ENCODE assay signal across 8 cellular contexts in the genomic region with DNA sequence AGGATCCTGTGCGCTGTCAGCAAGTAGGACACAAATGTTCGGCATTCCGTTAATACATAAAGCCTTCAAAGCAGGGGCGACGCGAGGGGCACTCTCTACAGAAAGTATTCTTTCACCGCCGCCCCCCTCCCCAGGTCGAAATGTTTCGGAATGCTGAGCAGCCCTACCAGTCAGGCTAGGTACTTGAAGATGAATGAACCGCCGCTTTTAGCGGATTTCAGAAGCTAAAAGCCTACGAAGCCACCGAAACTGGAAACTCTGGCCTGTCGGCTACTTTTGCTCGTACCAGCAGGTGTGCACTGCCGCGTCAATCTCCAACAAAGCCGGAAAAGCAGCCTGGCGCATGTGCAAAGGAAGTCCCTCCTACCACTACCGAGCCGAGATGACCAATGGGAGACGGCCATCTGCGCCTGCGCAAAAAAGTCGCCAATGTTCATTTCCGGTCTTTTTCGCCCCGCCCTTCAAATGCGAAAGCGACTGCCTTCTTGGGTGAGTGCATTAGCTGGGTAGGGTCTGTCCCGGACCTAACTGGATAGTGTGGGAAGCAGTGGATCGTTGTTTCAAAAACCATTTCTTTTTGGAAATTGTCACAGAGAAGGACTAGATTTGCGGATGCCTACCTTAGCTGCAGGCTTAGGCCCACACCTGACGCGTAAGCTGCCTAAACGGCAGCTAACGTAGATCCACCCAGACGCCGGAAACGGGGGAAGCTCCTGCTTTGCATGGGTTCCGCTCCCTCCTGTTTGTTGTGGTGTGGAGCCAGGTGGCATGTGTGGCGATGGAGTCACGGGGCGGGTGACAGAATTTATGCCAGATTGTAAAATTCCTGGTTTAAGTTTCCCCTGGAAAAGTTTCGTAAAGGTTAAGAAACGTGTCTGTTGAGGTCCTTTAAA. TPM values are rescaled to one million over a fixed set of nuclear protein-coding genes. Genes with fewer than 3 reads are reported as not detected.
DNase-seq lines count a peak whose midpoint lies in the region; ATAC-seq and TF ChIP-seq lines count a peak whose summit lies in the region.

A gene (minus strand): TSS at position 301 of the 893 bp plus-strand sequence. CDS start 534 bp downstream, outside the sequence.

- H3K36me3 Mint-ChIP-seq in CD4-positive, CD25-positive, alpha-beta regulatory T cell = peaks cover 16% of the 10 kb centered on the region
- peaks cover 21% of the 10 kb centered on the region for H3K36me3 Mint-ChIP-seq in activated CD8-positive, alpha-beta memory T cell treated with anti-CD3 and anti-CD28 coated beads, Interleukin-2, amount 10 ng/mL, durations not matched to agents 7 days and 5 days

- H3K4me1 Mint-ChIP-seq in CD4-positive, CD25-positive, alpha-beta regulatory T cell = peaks cover 34 to 61% (median 48%) of the 10 kb centered on the region in 4 donors
- peaks cover 49% of the 10 kb centered on the region for H3K4me1 Mint-ChIP-seq in activated CD8-positive, alpha-beta memory T cell treated with anti-CD3 and anti-CD28 coated beads, Interleukin-2, amount 10 ng/mL, durations not matched to agents 7 days and 5 days

- peak; percentile 87 to 90 for ATAC-seq in CD4-positive, CD25-positive, alpha-beta regulatory T cell (ENCODE audit: low read depth in 2 of 2)
- peak; percentile 82 for ATAC-seq in GM21381 (IDR thresholded peaks at IDR 0.05; ENCODE audit: unreplicated experiment)
- peak; percentile 93 for ATAC-seq in activated CD8-positive, alpha-beta memory T cell treated with anti-CD3 and anti-CD28 coated beads, Interleukin-2, amount 10 ng/mL, durations not matched to agents 7 days and 5 days

- peak within 1 kb of the TSS; percentile 99 for H3K4me3 ChIP-seq in CD4-positive, CD25-positive, alpha-beta regulatory T cell (ENCODE audit: low read depth, low read length)
- H3K4me3 ChIP-seq in HUES48 (ENCODE audit: low read depth, low read length) = peak within 1 kb of the TSS; percentile 90
- peak within 1 kb of the TSS; percentile 86 to 94 for H3K4me3 ChIP-seq in muscle layer of duodenum (ENCODE audit: low read depth in 1 of 2, low read length in 2 of 2)

- H3K9me3 Mint-ChIP-seq in CD4-positive, CD25-positive, alpha-beta regulatory T cell = no peaks in the 10 kb centered on the region
- H3K9me3 Mint-ChIP-seq in activated CD8-positive, alpha-beta memory T cell treated with anti-CD3 and anti-CD28 coated beads, Interleukin-2, amount 10 ng/mL, durations not matched to agents 7 days and 5 days (ENCODE audit: low read depth) = no peaks in the 10 kb centered on the region

- peak within 1 kb of the TSS; percentile 96 to 99 (median 98) for H3K4me3 Mint-ChIP-seq in CD4-positive, CD25-positive, alpha-beta regulatory T cell
- peak within 1 kb of the TSS; percentile 95 for H3K4me3 Mint-ChIP-seq in activated CD8-positive, alpha-beta memory T cell treated with anti-CD3 and anti-CD28 coated beads, Interleukin-2, amount 10 ng/mL, durations not matched to agents 7 days and 5 days

- TF ChIP-seq POLR2A in erythroblast (IDR thresholded peaks at IDR 0.05; ENCODE audit: low read length) = peak; percentile 99

- no peaks in the 10 kb centered on the region for H3K9me3 ChIP-seq in CD4-positive, CD25-positive, alpha-beta regulatory T cell (ENCODE audit: control insufficient read depth in 2 of 2, low read length in 2 of 2)
- H3K9me3 ChIP-seq in HUES48 (ENCODE audit: control insufficient read depth, insufficient read depth, low read length) (no peaks in the 10 kb centered on the region), muscle layer of duodenum (ENCODE audit: control insufficient read depth in 1 of 2, low read length in 2 of 2) (no peaks in the 10 kb centered on the region)

- peak within 1 kb of the TSS; percentile 96 for H3K27ac ChIP-seq in CD4-positive, CD25-positive, alpha-beta regulatory T cell (ENCODE audit: insufficient read depth, low read length, poor library complexity, severe bottlenecking)
- peak within 1 kb of the TSS; percentile 95 for H3K27ac ChIP-seq in HUES48 (ENCODE audit: low read depth, low read length)
- peak within 1 kb of the TSS; percentile 90 for H3K27ac ChIP-seq in muscle layer of duodenum (ENCODE audit: low read length)

- CTCF ChIA-PET in activated CD8-positive, alpha-beta memory T cell treated with anti-CD3 and anti-CD28 coated beads, Interleukin-2, amount 10 ng/mL, durations not matched to agents 7 days and 5 days (lab: Charles Lee) = interaction anchor here (0.9 to 3.6 kb wide), 9 partner anchors 16 to 264 kb away, joined by 3 to 26 read pairs (median 4); a partner anchor contains a TSS

- peak within 1 kb of the TSS; percentile 99 to 100 (median 100) for H3K27ac Mint-ChIP-seq in CD4-positive, CD25-positive, alpha-beta regulatory T cell
- peak within 1 kb of the TSS; percentile 95 for H3K27ac Mint-ChIP-seq in activated CD8-positive, alpha-beta memory T cell treated with anti-CD3 and anti-CD28 coated beads, Interleukin-2, amount 10 ng/mL, durations not matched to agents 7 days and 5 days

- DNase-seq in CD4-positive, CD25-positive, alpha-beta regulatory T cell = peak; percentile 98 to 99 (median 98)
- DNase-seq in activated CD8-positive, alpha-beta memory T cell treated with anti-CD3 and anti-CD28 coated beads, Interleukin-2, amount 10 ng/mL, durations not matched to agents 7 days and 5 days = peak; percentile 99
- DNase-seq in erythroblast (lab: John Stamatoyannopoulos, UW) (no peak), NCI-H1436 treated with DMSO at 0.1 percent for 48 hours (lab: John Stamatoyannopoulos, UW) (no peak)
- DNase-seq in stimulated activated CD8-positive, alpha-beta memory T cell treated with anti-CD3 and anti-CD28 coated beads, Interleukin-7, amount 100 ng/mL, for 48 hours (ENCODE audit: extremely low read depth in 1 of 2, low read depth in 1 of 2) = peak; percentile 96 to 97

- peaks cover 21% of the 10 kb centered on the region for H3K36me3 ChIP-seq in CD4-positive, CD25-positive, alpha-beta regulatory T cell (ENCODE audit: control insufficient read depth, insufficient read depth, low read length)
- H3K36me3 ChIP-seq in HUES48 (ENCODE audit: control insufficient read depth, insufficient read depth, low read length) (peaks cover 17% of the 10 kb centered on the region), muscle layer of duodenum (ENCODE audit: control insufficient read depth in 1 of 2, insufficient read depth in 2 of 2, low read length in 2 of 2) (peaks cover 7 to 8% of the 10 kb centered on the region in 2 donors)

- H3K27me3 Mint-ChIP-seq in CD4-positive, CD25-positive, alpha-beta regulatory T cell = peaks cover 5% of the 10 kb centered on the region
- no peaks in the 10 kb centered on the region for H3K27me3 Mint-ChIP-seq in activated CD8-positive, alpha-beta memory T cell treated with anti-CD3 and anti-CD28 coated beads, Interleukin-2, amount 10 ng/mL, durations not matched to agents 7 days and 5 days

- peaks cover 20% of the 10 kb centered on the region for H3K4me1 ChIP-seq in CD4-positive, CD25-positive, alpha-beta regulatory T cell (ENCODE audit: control insufficient read depth, insufficient read depth, low read length, poor library complexity, severe bottlenecking)
- peaks cover 9% of the 10 kb centered on the region for H3K4me1 ChIP-seq in HUES48 (ENCODE audit: control insufficient read depth, insufficient read depth, low read length)
- peaks cover 4 to 25% of the 10 kb centered on the region in 2 donors for H3K4me1 ChIP-seq in muscle layer of duodenum (ENCODE audit: control insufficient read depth in 1 of 2, insufficient read depth in 2 of 2, low read length in 2 of 2)

- H3K27me3 ChIP-seq in CD4-positive, CD25-positive, alpha-beta regulatory T cell (ENCODE audit: control insufficient read depth, insufficient read depth, low read length) = no peaks in the 10 kb centered on the region
- H3K27me3 ChIP-seq in HUES48 (ENCODE audit: control insufficient read depth, insufficient read depth, low read length) = no peaks in the 10 kb centered on the region
- H3K27me3 ChIP-seq in muscle layer of duodenum (ENCODE audit: low read depth, low read length) = no peaks in the 10 kb centered on the region

- peak within 1 kb of the TSS; percentile 85 for H3K9ac ChIP-seq in HUES48 (ENCODE audit: low read depth, low read length)

RNA-seq across cellular contexts. Expression of the gene that starts here (rescaled TPM):
- 4.9 TPM for total RNA-seq in CD4-positive, CD25-positive, alpha-beta regulatory T cell
- polyA plus RNA-seq in CD4-positive, CD25-positive, alpha-beta regulatory T cell = 1 to 10 TPM; 2.0 to 2.5 (median 2.4) TPM
- total RNA-seq in activated CD8-positive, alpha-beta memory T cell treated with anti-CD3 and anti-CD28 coated beads, Interleukin-2, amount 10 ng/mL, durations not matched to agents 7 days and 5 days = 1 to 10 TPM; 4.6 to 4.8 TPM

Comparison
In these comparisons a context has a peak if more than half of its experiments do, and no peak if none do; other contexts are left out.
1. DNase-seq: peak in CD4-positive, CD25-positive, alpha-beta regulatory T cell (3 of 3), activated CD8-positive, alpha-beta memory T cell treated with anti-CD3 and anti-CD28 coated beads, Interleukin-2, amount 10 ng/mL, durations not matched to agents 7 days and 5 days (single experiment) and stimulated activated CD8-positive, alpha-beta memory T cell treated with anti-CD3 and anti-CD28 coated beads, Interleukin-7, amount 100 ng/mL, for 48 hours (2 of 2); none in erythroblast (0 of 2) and NCI-H1436 treated with DMSO at 0.1 percent for 48 hours (single experiment).
2. Peak in every context shown above with its lines, with median percentiles within 50 percentile points of each other: ATAC-seq, H3K27ac ChIP-seq and H3K4me3 ChIP-seq.